In the genomic region with DNA sequence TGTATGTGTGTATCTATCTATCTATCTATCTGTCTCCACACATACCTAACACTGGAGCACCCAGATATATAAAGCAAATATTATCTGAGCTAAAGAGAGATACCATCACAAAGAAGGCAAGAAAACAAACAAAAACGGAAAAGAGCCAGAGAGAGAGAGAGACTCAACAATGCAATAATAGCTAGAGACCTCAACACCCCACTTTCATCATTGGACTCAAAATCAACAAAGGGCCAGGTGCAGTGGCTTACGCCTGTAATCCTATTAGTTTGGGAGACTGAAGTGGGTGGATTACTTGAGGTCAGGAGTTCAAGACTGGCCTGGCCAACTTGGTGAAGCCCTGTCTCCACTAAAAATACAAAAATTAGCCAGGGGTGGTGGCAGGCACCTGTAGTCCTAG, we compare ENCODE assay signal across 21 cellular contexts. TPM values are rescaled to one million over a fixed set of nuclear protein-coding genes. Genes with fewer than 3 reads are reported as not detected.
A peak's percentile ranks its signal among the peaks of the same experiment; 100 is the strongest.
DNase-seq lines count a peak whose midpoint lies in the region; ATAC-seq and TF ChIP-seq lines count a peak whose summit lies in the region.
"Had no signal": no experiment of that assay in that cellular context is flagged by ENCODE, and none has a peak within 500 bp of the region (broad histone marks: within the 10 kb centered on the region; RNA-seq: fewer than 3 reads in every experiment).

No MANE protein-coding gene starts in this region.

- ATAC-seq in left cardiac atrium: no peak
- no peak for ATAC-seq in stimulated activated naive B cell treated with anti-CD40 and anti-IgM and Interleukin-4, amounts not matched to agents 10 μg/mL and 1 μg/mL and 100 μg/mL, for 72 hours (replicated peaks)
- ATAC-seq: A549, GM23338, Right ventricle myocardium inferior had no signal

- no peak overlapping the region for H3K4me2 ChIP-seq in neural progenitor cell
- H3K4me2 ChIP-seq: A549, GM23338, PC-9 had no signal

- H3K79me2 ChIP-seq in neural progenitor cell (ENCODE audit: low read depth): no peaks in the 10 kb centered on the region

- no peaks in the 10 kb centered on the region for H3K4me1 ChIP-seq in neural progenitor cell
- H3K4me1 ChIP-seq: A549 had no signal

- no peak overlapping the region for H2AFZ ChIP-seq in neural progenitor cell (replicated peaks)
- H2AFZ ChIP-seq: GM23338, PC-9 had no signal

- H3K27ac ChIP-seq in neural progenitor cell: no peak overlapping the region
- H3K27ac ChIP-seq: A549, PC-9 had no signal

- H3K4me1 Mint-ChIP-seq in neural progenitor cell: no peaks in the 10 kb centered on the region
- H3K4me1 Mint-ChIP-seq in stimulated activated naive B cell treated with anti-CD40 and anti-IgM and Interleukin-4, amounts not matched to agents 10 μg/mL and 1 μg/mL and 100 μg/mL, for 72 hours: peaks cover 7 to 17% of the 10 kb centered on the region in 2 donors
- H3K4me1 Mint-ChIP-seq: GM23338, H9 had no signal

- no peaks in the 10 kb centered on the region for H3K27me3 ChIP-seq in neural progenitor cell
- H3K27me3 ChIP-seq: MG63 had no signal

- H3K27me3 Mint-ChIP-seq in neural progenitor cell (ENCODE audit: insufficient read depth, low read depth): peaks cover 2% of the 10 kb centered on the region
- no peaks in the 10 kb centered on the region for H3K27me3 Mint-ChIP-seq in stimulated activated naive B cell treated with anti-CD40 and anti-IgM and Interleukin-4, amounts not matched to agents 10 μg/mL and 1 μg/mL and 100 μg/mL, for 72 hours
- H3K27me3 Mint-ChIP-seq: CD4-positive, alpha-beta memory T cell had no signal

- TF ChIP-seq CTCF in neural progenitor cell (IDR thresholded peaks at IDR 0.05): no peak

- no peak overlapping the region for H3K4me3 ChIP-seq in neural progenitor cell
- H3K4me3 ChIP-seq: A549, GM23338, MG63, PC-9 had no signal

- H3K4me3 Mint-ChIP-seq in neural progenitor cell: no peak overlapping the region
- no peak overlapping the region for H3K4me3 Mint-ChIP-seq in stimulated activated naive B cell treated with anti-CD40 and anti-IgM and Interleukin-4, amounts not matched to agents 10 μg/mL and 1 μg/mL and 100 μg/mL, for 72 hours
- H3K4me3 Mint-ChIP-seq: CD4-positive, alpha-beta memory T cell; GM23338; H9; HFFc6 had no signal

- H3K36me3 Mint-ChIP-seq in neural progenitor cell: peaks cover 29% of the 10 kb centered on the region
- peaks cover 33 to 57% of the 10 kb centered on the region in 2 donors for H3K36me3 Mint-ChIP-seq in stimulated activated naive B cell treated with anti-CD40 and anti-IgM and Interleukin-4, amounts not matched to agents 10 μg/mL and 1 μg/mL and 100 μg/mL, for 72 hours

- H3F3A ChIP-seq in neural progenitor cell (ENCODE audit: low read depth): peaks cover 2% of the 10 kb centered on the region

- H3K9me3 Mint-ChIP-seq in neural progenitor cell: no peaks in the 10 kb centered on the region
- H3K9me3 Mint-ChIP-seq in stimulated activated naive B cell treated with anti-CD40 and anti-IgM and Interleukin-4, amounts not matched to agents 10 μg/mL and 1 μg/mL and 100 μg/mL, for 72 hours: peaks cover 5 to 7% of the 10 kb centered on the region in 2 donors
- H3K9me3 Mint-ChIP-seq: GM23338, H9, HFFc6 had no signal

- H4K20me1 ChIP-seq in neural progenitor cell (ENCODE audit: low read depth): no peaks in the 10 kb centered on the region

- peaks cover 1% of the 10 kb centered on the region for H3K36me3 ChIP-seq in neural progenitor cell

- DNase-seq in COLO668 (lab: John Stamatoyannopoulos, UW; ENCODE audit: unreplicated experiment): peak; percentile 1
- DNase-seq in DMS53 (lab: John Stamatoyannopoulos, UW): peak; percentile 69
- peak; percentile 41 for DNase-seq in NCI-H774 (lab: John Stamatoyannopoulos, UW)
- DNase-seq in neural progenitor cell (ENCODE audit: low spot score): peak; percentile 38
- no peak for DNase-seq in left cardiac atrium
- no peak for DNase-seq in stimulated activated naive B cell treated with anti-CD40 and anti-IgM and Interleukin-4, amounts not matched to agents 10 μg/mL and 1 μg/mL and 100 μg/mL, for 72 hours
- DNase-seq in D341Med (ENCODE audit: low spot score): no peak
- DNase-seq: C1 segment of cervical spinal cord; CD4-positive, alpha-beta memory T cell; H9; HFFc6; IMR-90; KG1; MG63; NCI-H1694 treated with DMSO at 0.1 percent for 48 hours; NCI-H2227 treated with DMSO at 0.1 percent for 48 hours; PC-9; T-helper 1 cell had no signal

- no peak overlapping the region for H3K9ac ChIP-seq in neural progenitor cell

- H3K27ac Mint-ChIP-seq in neural progenitor cell: no peak overlapping the region
- H3K27ac Mint-ChIP-seq in stimulated activated naive B cell treated with anti-CD40 and anti-IgM and Interleukin-4, amounts not matched to agents 10 μg/mL and 1 μg/mL and 100 μg/mL, for 72 hours: no peak overlapping the region
- H3K27ac Mint-ChIP-seq: GM23338, H9, HFFc6 had no signal

- no peaks in the 10 kb centered on the region for H3K9me3 ChIP-seq in neural progenitor cell (ENCODE audit: low read depth)

- intact Hi-C loops in left cardiac atrium (cut with DNase I): no loop called here

RNA-seq across cellular contexts. Expression of a gene that starts 23.4 kb away (rescaled TPM):
- 68.4 and 80.8 TPM in 2 replicates for total RNA-seq in neural progenitor cell (ENCODE audit: low replicate concordance)
- total RNA-seq in left cardiac atrium: 10 to 100 TPM; 33.6 to 41.0 TPM

RNA-seq across cellular contexts. Expression of a gene that starts 49.7 kb away (rescaled TPM):
- total RNA-seq in neural progenitor cell (ENCODE audit: low replicate concordance) (1.2 TPM in 1 of 2 replicates, not detected in the other), left cardiac atrium (1 to 10 TPM; 4.5 to 4.7 TPM)
- total RNA-seq: GM23338 had no signal

RNA-seq across cellular contexts. Expression of a gene that starts 51.2 kb away (rescaled TPM):
- total RNA-seq in neural progenitor cell (ENCODE audit: low replicate concordance): 42.7 and 46.1 TPM in 2 replicates
- 10 to 100 TPM; 17.5 to 26.9 TPM for total RNA-seq in left cardiac atrium

Comparison
In these comparisons a context has a peak if more than half of its experiments do, and no peak if none do; other contexts are left out.
1. DNase-seq: peak in COLO668 (single experiment), DMS53 (single experiment), NCI-H774 (single experiment) and neural progenitor cell (single experiment); none in left cardiac atrium (single experiment), stimulated activated naive B cell treated with anti-CD40 and anti-IgM and Interleukin-4, amounts not matched to agents 10 μg/mL and 1 μg/mL and 100 μg/mL, for 72 hours (single experiment) and D341Med (single experiment).